Comparison of ENCODE assay signal across 8 cellular contexts in the genomic region with DNA sequence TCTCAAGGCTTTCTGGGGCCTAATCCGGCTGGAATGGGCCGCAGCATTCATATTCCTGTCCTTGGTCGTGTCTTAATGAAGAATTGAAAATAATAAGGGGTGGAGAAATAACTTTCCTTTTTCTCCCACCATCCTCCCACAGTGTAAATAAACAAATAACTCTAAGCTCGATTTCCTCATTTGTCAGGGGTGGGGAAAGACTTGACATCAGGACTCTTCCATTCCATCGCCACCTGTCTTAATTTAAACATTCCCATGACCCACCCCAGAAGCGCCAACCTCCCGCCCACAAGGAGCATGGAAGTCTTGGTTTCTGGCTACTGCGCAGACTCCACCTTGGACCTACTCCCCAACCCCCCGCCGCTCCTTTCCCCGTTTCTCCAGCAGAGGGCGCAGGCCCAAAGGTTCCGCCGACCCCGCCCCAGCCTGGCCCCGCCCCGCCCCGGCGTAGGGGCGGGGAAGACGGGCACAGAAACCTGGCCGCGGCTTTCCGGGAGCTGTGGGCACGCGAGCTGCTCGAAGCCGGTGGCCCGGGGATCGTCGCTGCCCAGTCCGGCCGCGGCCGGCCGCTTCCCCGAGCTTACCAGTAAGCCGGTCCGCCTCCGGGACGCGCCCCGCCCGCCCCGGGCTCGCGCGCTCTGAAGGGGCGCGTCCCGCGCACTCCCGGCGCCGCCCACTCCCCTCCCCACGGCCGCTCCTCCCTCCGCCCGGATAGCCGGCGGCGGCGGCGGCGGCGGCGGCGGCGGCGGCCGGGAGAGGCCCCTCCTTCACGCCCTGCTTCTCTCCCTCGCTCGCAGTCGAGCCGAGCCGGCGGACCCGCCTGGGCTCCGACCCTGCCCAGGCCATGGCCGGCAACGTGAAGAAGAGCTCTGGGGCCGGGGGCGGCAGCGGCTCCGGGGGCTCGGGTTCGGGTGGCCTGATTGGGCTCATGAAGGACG. TPM values are rescaled to one million over a fixed set of nuclear protein-coding genes. Genes with fewer than 3 reads are reported as not detected.
A peak's percentile ranks its signal among the peaks of the same experiment; 100 is the strongest.
DNase-seq lines count a peak whose midpoint lies in the region; ATAC-seq, FAIRE-seq and TF ChIP-seq lines count a peak whose summit lies in the region.

A gene (plus strand): TSS at position 766 of the 938 bp plus-strand sequence. CDS start 79 bp downstream, at position 845.

- H3K9me3 ChIP-seq in Caco-2 (no peaks in the 10 kb centered on the region), mesodermal cell (ENCODE audit: control insufficient read depth, low read length) (no peaks in the 10 kb centered on the region)

- CTCF ChIA-PET in Caco-2 (lab: Charles Lee) = interaction anchor here (0.6 to 2.4 kb wide), 42 partner anchors 10 to 702 kb away, joined by 3 to 28 read pairs (median 6); a partner anchor contains a TSS

- H3K9me3 Mint-ChIP-seq in Caco-2 (ENCODE audit: unreplicated experiment) = no peaks in the 10 kb centered on the region

- H3K27ac ChIP-seq in mesodermal cell (ENCODE audit: low read depth, low read length, severe bottlenecking) = peak within 1 kb of the TSS; percentile 90

- H3K27ac Mint-ChIP-seq in Caco-2 (ENCODE audit: unreplicated experiment) = peak within 1 kb of the TSS; percentile 87

- TSS peak; percentile 92 for BruUV-seq in Caco-2 (replicated peaks; lab: Mats Ljungman, UMichigan)

- no peaks in the 10 kb centered on the region for H3K27me3 Mint-ChIP-seq in Caco-2 (ENCODE audit: insufficient read depth, unreplicated experiment)

- H3K36me3 ChIP-seq in Caco-2 (ENCODE audit: control insufficient read depth, insufficient read depth, low read length) (no peaks in the 10 kb centered on the region), mesodermal cell (ENCODE audit: control insufficient read depth, insufficient read depth, low read length) (no peaks in the 10 kb centered on the region)

- no peak for FAIRE-seq in HTR-8/SVneo (lab: Jason Lieb, UNC)

- intact Hi-C loops in Caco-2 (cut with micrococcal nuclease; ENCODE audit: unreplicated experiment) = loop anchor here (1.0 to 10.0 kb wide), 3 partner anchors 78 to 168 kb away; a partner anchor contains a TSS

- DNase-seq in Caco-2 (peak; percentile 98 to 99), HTR-8/SVneo (ENCODE audit: insufficient read length, low spot score) (peak; percentile 96), NOMO-1 treated with dmso at 0.1 percent for 144 hours (lab: John Stamatoyannopoulos, UW; ENCODE audit: unreplicated experiment) (peak; percentile 68)
- peak; percentile 79 for DNase-seq in activated CD8-positive, alpha-beta memory T cell treated with anti-CD3 and anti-CD28 coated beads, Interleukin-2, amount 50 U/mL, for 1 hour (ENCODE audit: extremely low read depth)
- DNase-seq in stimulated activated CD8-positive, alpha-beta memory T cell treated with anti-CD3 and anti-CD28 coated beads, Interleukin-15, amount 100 ng/mL, for 24 hours (ENCODE audit: low read depth) = peak; percentile 100

- WGBS in mesodermal cell (ENCODE audit: insufficient coverage in 2 of 2), 2 experiments = 0% methylated on average over 36 to 62 of the region's 89 CpGs

- POLR2A ChIA-PET in Caco-2 (lab: Charles Lee) = interaction anchor here (0.6 to 2.2 kb wide), 12 partner anchors 77 to 155 kb away, joined by 3 to 18 read pairs (median 4); a partner anchor contains a TSS

- H3K4me1 ChIP-seq in Caco-2 = peaks cover 37% of the 10 kb centered on the region
- peaks cover 5% of the 10 kb centered on the region for H3K4me1 ChIP-seq in mesodermal cell (ENCODE audit: control insufficient read depth, insufficient read depth, low read length, poor library complexity, severe bottlenecking)

- in situ Hi-C loops in endometrial microvascular endothelial cells (cut with HindIII; ENCODE audit: inconsistent ontology term, low pct_unique_long_range_greater_than_20kb, low sequenced_read_pairs) = no loop called here

- no peaks in the 10 kb centered on the region for H3K36me3 Mint-ChIP-seq in Caco-2 (ENCODE audit: insufficient read depth, unreplicated experiment)

- peaks cover 32% of the 10 kb centered on the region for H3K4me1 Mint-ChIP-seq in Caco-2 (ENCODE audit: low read depth, unreplicated experiment)

- peak; percentile 69 for ATAC-seq in GM21360 (IDR thresholded peaks at IDR 0.05; ENCODE audit: unreplicated experiment)

- peak; percentile 98 to 99 for TF ChIP-seq CTCF in Caco-2 (IDR thresholded peaks at IDR 0.05; ENCODE audit: insufficient read depth in 1 of 2, low read depth in 1 of 2, low read length in 1 of 2, severe bottlenecking in 1 of 2, unreplicated experiment in 1 of 2)

- no peaks in the 10 kb centered on the region for H3K27me3 ChIP-seq in Caco-2 (replicated peaks; ENCODE audit: control insufficient read depth, insufficient read depth, low read length)

- H3K4me3 Mint-ChIP-seq in Caco-2 (ENCODE audit: unreplicated experiment) = peak within 1 kb of the TSS; percentile 92

- H3K4me3 ChIP-seq in Caco-2 (ENCODE audit: low read depth, low read length) (peak within 1 kb of the TSS; percentile 88), mesodermal cell (ENCODE audit: extremely low read depth, insufficient read depth, low read length, poor library complexity, severe bottlenecking) (peak within 1 kb of the TSS; percentile 95)

RNA-seq across cellular contexts. Expression of the gene that starts here (rescaled TPM):
- total RNA-seq in Caco-2 (2022) (52.7 and 53.5 TPM in 2 replicates), endometrial microvascular endothelial cells (ENCODE audit: inconsistent ontology term) (20.4 TPM)
- 30.2 TPM for polyA plus RNA-seq in mesodermal cell (2013, experiment 1 of 2)
- polyA plus RNA-seq in mesodermal cell (2013, experiment 2 of 2) = 24.1 TPM

Comparison
In these comparisons a context has a peak if more than half of its experiments do, and no peak if none do; other contexts are left out.
1. Peak in every context shown above with its lines: DNase-seq, ATAC-seq, H3K4me3 ChIP-seq and H3K27ac ChIP-seq.